ENCODE assay signal across 8 cellular contexts in genomic region chr20:5100684-5101347, GRCh38. TPM values are rescaled to one million over a fixed set of nuclear protein-coding genes. Genes with fewer than 3 reads are reported as not detected.
A peak's percentile ranks its signal among the peaks of the same experiment; 100 is the strongest.
DNase-seq lines count a peak whose midpoint lies in the region; ATAC-seq and TF ChIP-seq lines count a peak whose summit lies in the region.

No MANE protein-coding gene starts in this region.

- H3K4me1 ChIP-seq in Panc1 (ENCODE audit: control insufficient read depth, insufficient read depth, low read length) (no peaks in the 10 kb centered on the region), fibroblast of lung (ENCODE audit: control insufficient read depth, extremely low read depth, insufficient read depth, low read length) (no peaks in the 10 kb centered on the region), stomach (peaks cover 0 to 10% (median 0%) of the 10 kb centered on the region in 4 donors)

- peaks cover 86% of the 10 kb centered on the region for H3K36me3 Mint-ChIP-seq in activated T-cell treated with anti-CD3 and anti-CD28 coated beads, Interleukin-2, amount 50 U/mL, for 24 hours (ENCODE audit: low read depth)

- H3F3A ChIP-seq in neural cell (ENCODE audit: insufficient read depth, low read length, poor library complexity, severe bottlenecking), result no peaks in the 10 kb centered on the region

- peak overlapping the region; percentile 44 for H3K27ac Mint-ChIP-seq in activated T-cell treated with anti-CD3 and anti-CD28 coated beads, Interleukin-2, amount 50 U/mL, for 24 hours

- H3K27me3 ChIP-seq in Panc1 (ENCODE audit: control insufficient read depth, insufficient read depth, low read length) (no peaks in the 10 kb centered on the region), fibroblast of lung (ENCODE audit: control insufficient read depth, insufficient read depth, low read length) (no peaks in the 10 kb centered on the region), neural cell (ENCODE audit: insufficient read depth, low read depth, low read length) (no peaks in the 10 kb centered on the region), stomach (no peaks in the 10 kb centered on the region)

- H3K9me3 Mint-ChIP-seq in activated T-cell treated with anti-CD3 and anti-CD28 coated beads, Interleukin-2, amount 50 U/mL, for 24 hours, result no peaks in the 10 kb centered on the region

- DNase-seq in GM04503 (ENCODE audit: low read depth), result peak; percentile 8
- DNase-seq in HUDEP-2 (lab: John Stamatoyannopoulos, UW; ENCODE audit: unreplicated experiment in 76 of 76), result peak in 55 of 76 experiments; percentile 7 to 70 (median 35)
- peak; percentile 42 for DNase-seq in Panc1 (ENCODE audit: low read depth, low spot score)
- peak; percentile 84 for DNase-seq in activated T-cell treated with anti-CD3 and anti-CD28 coated beads, Interleukin-2, amount 50 U/mL, for 24 hours
- DNase-seq in fibroblast of lung (ENCODE audit: low read depth in 2 of 2), result peak; percentile 52 to 61
- peak; percentile 85 for DNase-seq in stomach

- no peak overlapping the region for H3K4me3 Mint-ChIP-seq in activated T-cell treated with anti-CD3 and anti-CD28 coated beads, Interleukin-2, amount 50 U/mL, for 24 hours

- H3K9ac ChIP-seq in fibroblast of lung (ENCODE audit: insufficient read depth, low read length) (no peak overlapping the region), neural cell (ENCODE audit: low read length) (no peak overlapping the region)

- peak; percentile 83 for ATAC-seq in Panc1
- ATAC-seq in GM18519 (IDR thresholded peaks at IDR 0.05; ENCODE audit: low FRiP score, unreplicated experiment), result no peak

- peak; percentile 86 for TF ChIP-seq RAD21 in neural cell (conservative IDR thresholded peaks at IDR 0.05)

- TF ChIP-seq EP300 in neural cell (conservative IDR thresholded peaks at IDR 0.05; ENCODE audit: poor library complexity, severe bottlenecking) (no peak), stomach (IDR thresholded peaks at IDR 0.05) (no peak)

- POLR2A ChIA-PET in Panc1 (lab: Charles Lee), result interaction anchor here (0.7 kb wide), 1 partner anchor 145 kb away, joined by 4 read pairs; no protein-coding TSS in a partner anchor

- 7 to 12% (median 10%) methylated on average over 9 of the region's 9 CpGs for WGBS in stomach, 5 donors

- H3K79me2 ChIP-seq in fibroblast of lung (ENCODE audit: control insufficient read depth, insufficient read depth, low read length), result no peaks in the 10 kb centered on the region
- H3K79me2 ChIP-seq in neural cell (replicated peaks; ENCODE audit: insufficient read depth, low read length), result no peaks in the 10 kb centered on the region

- no peak for TF ChIP-seq POLR2A in stomach (IDR thresholded peaks at IDR 0.05)

- no peak overlapping the region for H3K4me2 ChIP-seq in fibroblast of lung (ENCODE audit: extremely low read depth, insufficient read depth, low read length)
- no peak overlapping the region for H3K4me2 ChIP-seq in neural cell (ENCODE audit: low read length)

- intact Hi-C loops in Panc1 (cut with micrococcal nuclease; ENCODE audit: unreplicated experiment) (loop anchor here (5.0 kb wide), 1 partner anchor 494 kb away; no protein-coding TSS in a partner anchor), stomach (cut with DNase I; ENCODE audit: low total_unique reads) (no loop called here)

- TF ChIP-seq CTCF in Panc1 (IDR thresholded peaks at IDR 0.05) (peak; percentile 94), fibroblast of lung (conservative IDR thresholded peaks at IDR 0.05 in 1 of 2, IDR thresholded peaks at IDR 0.05 in 1 of 2; ENCODE audit: low read depth in 1 of 2, low read length in 2 of 2) (peak; percentile 70 to 80), neural cell (IDR thresholded peaks at IDR 0.05; ENCODE audit: poor library complexity, severe bottlenecking) (peak; percentile 87), stomach (IDR thresholded peaks at IDR 0.05) (peak in 5 of 7 experiments; percentile 76 to 92 (median 84))

- no peak overlapping the region for H3K27ac ChIP-seq in Panc1 (ENCODE audit: low read length)
- no peak overlapping the region for H3K27ac ChIP-seq in fibroblast of lung (ENCODE audit: insufficient read depth, low read length)
- no peak overlapping the region for H3K27ac ChIP-seq in neural cell (ENCODE audit: low read length)
- peak overlapping the region in 1 of 5 donors; percentile 10 for H3K27ac ChIP-seq in stomach

- CTCF ChIA-PET in Panc1 (lab: Charles Lee), result interaction anchor here (0.6 to 1.0 kb wide), 3 partner anchors 30 to 145 kb away, joined by 3 to 4 read pairs (median 3); no protein-coding TSS in a partner anchor

- BruUV-seq in Panc1 (replicated peaks; lab: Mats Ljungman, UMichigan), result no TSS peak

- H3K36me3 ChIP-seq in Panc1 (ENCODE audit: control insufficient read depth, insufficient read depth, low read length) (peaks cover 5% of the 10 kb centered on the region), fibroblast of lung (ENCODE audit: control insufficient read depth, insufficient read depth, low read length) (peaks cover 9% of the 10 kb centered on the region), neural cell (ENCODE audit: insufficient read depth, low read length) (peaks cover 13% of the 10 kb centered on the region), stomach (peaks cover 44 to 98% (median 93%) of the 10 kb centered on the region in 4 donors)

- H3K4me3 ChIP-seq in Panc1 (ENCODE audit: low read depth in 2 of 2, low read length in 2 of 2) (no peak overlapping the region), fibroblast of lung (replicated peaks in 1 of 4; ENCODE audit: control extremely low read depth in 1 of 4, insufficient read depth in 1 of 4, low read depth in 3 of 4, low read length in 4 of 4) (no peak overlapping the region), neural cell (ENCODE audit: low read length) (no peak overlapping the region), stomach (no peak overlapping the region)

- no peaks in the 10 kb centered on the region for H3K9me2 ChIP-seq in neural cell (ENCODE audit: insufficient read depth, low read length)

- no peaks in the 10 kb centered on the region for H3K9me3 ChIP-seq in Panc1 (ENCODE audit: control insufficient read depth, insufficient read depth, low read depth, low read length)
- H3K9me3 ChIP-seq in fibroblast of lung (ENCODE audit: control insufficient read depth, insufficient read depth, low read depth, low read length), result no peaks in the 10 kb centered on the region
- no peaks in the 10 kb centered on the region for H3K9me3 ChIP-seq in neural cell (ENCODE audit: low read length)
- no peaks in the 10 kb centered on the region for H3K9me3 ChIP-seq in stomach

- H4K20me1 ChIP-seq in fibroblast of lung (ENCODE audit: control insufficient read depth, extremely low read depth, insufficient read depth, low read length) (no peaks in the 10 kb centered on the region), neural cell (ENCODE audit: insufficient read depth) (no peaks in the 10 kb centered on the region)

- in situ Hi-C loops in Panc1 (cut with HindIII; ENCODE audit: low pct_unique_long_range_greater_than_20kb, low sequenced_read_pairs), result no loop called here

- H2AFZ ChIP-seq in fibroblast of lung (ENCODE audit: low read length), result no peak overlapping the region
- no peak overlapping the region for H2AFZ ChIP-seq in neural cell (ENCODE audit: low read depth, low read length)

- no peaks in the 10 kb centered on the region for H3K27me3 Mint-ChIP-seq in activated T-cell treated with anti-CD3 and anti-CD28 coated beads, Interleukin-2, amount 50 U/mL, for 24 hours

- H3K4me1 Mint-ChIP-seq in activated T-cell treated with anti-CD3 and anti-CD28 coated beads, Interleukin-2, amount 50 U/mL, for 24 hours (ENCODE audit: low read depth), result peaks cover 17% of the 10 kb centered on the region

TF ChIP-seq in neural cell, 6 proteins besides CTCF, POLR2A, EP300 and RAD21:
- TF ChIP-seq SMC3 (conservative IDR thresholded peaks at IDR 0.05; ENCODE audit: poor library complexity), result peak; percentile 94
- TF ChIP-seq POLR2AphosphoS5 (IDR thresholded peaks at IDR 0.05), result no peak

RNA-seq across cellular contexts. Expression of gene TMEM230, which starts 12.1 kb away (rescaled TPM):
- total RNA-seq in Panc1 (2021; ENCODE audit: unreplicated experiment) (89.3 TPM), fibroblast of lung (75.8 and 106 TPM in 2 replicates), stomach (100 to 1,000 TPM in 1 of 5 donors, 10 to 100 TPM in 4; 30.9 to 100 (median 46.7) TPM)
- polyA plus RNA-seq in Panc1 (2012; ENCODE audit: insufficient read length), result 77.7 TPM
- polyA plus RNA-seq in fibroblast of lung (198 and 205 TPM in 2 replicates), neural cell (78.0 and 81.6 TPM in 2 replicates), stomach (100 to 1,000 TPM in 2 of 3 donors, 10 to 100 TPM in 1; 80.4 to 166 (median 151) TPM)
- 154 and 160 TPM in 2 replicates for polyA plus RNA-seq in fibroblast of lung (2012)
- polyA minus RNA-seq in fibroblast of lung (ENCODE audit: low replicate concordance) (49.5 and 66.0 TPM in 2 replicates), neural cell (48.7 and 54.8 TPM in 2 replicates)

RNA-seq across cellular contexts. Expression of gene PCNA, which starts 18.9 kb away (rescaled TPM):
- total RNA-seq in Panc1 (2021; ENCODE audit: unreplicated experiment), result 182 TPM
- polyA plus RNA-seq in Panc1 (2012; ENCODE audit: insufficient read length), result 106 TPM
- 75.6 and 81.4 TPM in 2 replicates for total RNA-seq in fibroblast of lung
- polyA plus RNA-seq in fibroblast of lung, result 144 and 313 TPM in 2 replicates
- polyA plus RNA-seq in fibroblast of lung (2012), result 84.0 and 183 TPM in 2 replicates
- polyA minus RNA-seq in fibroblast of lung (ENCODE audit: low replicate concordance), result 36.2 and 170 TPM in 2 replicates
- polyA plus RNA-seq in neural cell, result 149 and 165 TPM in 2 replicates
- polyA minus RNA-seq in neural cell, result 65.0 and 66.6 TPM in 2 replicates
- 10 to 100 TPM in 3 of 5 donors, 1 to 10 TPM in 1, under 1 TPM in 1; 0.87 to 77.5 (median 21.4) TPM for total RNA-seq in stomach
- 10 to 100 TPM; 77.9 to 82.3 (median 78.2) TPM for polyA plus RNA-seq in stomach

RNA-seq across cellular contexts. Expression of gene CDS2, which starts 26.0 kb away (rescaled TPM):
- total RNA-seq in Panc1 (2021; ENCODE audit: unreplicated experiment), result 54.0 TPM
- 29.1 TPM for polyA plus RNA-seq in Panc1 (2012; ENCODE audit: insufficient read length)
- total RNA-seq in fibroblast of lung, result 22.1 and 32.7 TPM in 2 replicates
- polyA plus RNA-seq in fibroblast of lung, result 42.0 and 59.7 TPM in 2 replicates
- polyA plus RNA-seq in fibroblast of lung (2012), result 16.3 and 23.6 TPM in 2 replicates
- 107 and 122 TPM in 2 replicates for polyA minus RNA-seq in fibroblast of lung (ENCODE audit: low replicate concordance)
- 66.7 and 70.8 TPM in 2 replicates for polyA plus RNA-seq in neural cell
- polyA minus RNA-seq in neural cell, result 160 and 176 TPM in 2 replicates
- total RNA-seq in stomach, result 10 to 100 TPM; 11.3 to 88.1 (median 47.9) TPM
- polyA plus RNA-seq in stomach, result 1 to 10 TPM; 2.1 to 8.0 (median 5.4) TPM

Comparison
In these comparisons a context has a peak if more than half of its experiments do, and no peak if none do; other contexts are left out.
1. DNase-seq: peak in every context shown above with its lines; median percentile 85 in stomach; 84 in activated T-cell treated with anti-CD3 and anti-CD28 coated beads, Interleukin-2, amount 50 U/mL, for 24 hours; 56 in fibroblast of lung; 42 in Panc1; 35 in HUDEP-2; 8 in GM04503.